In the genomic region with DNA sequence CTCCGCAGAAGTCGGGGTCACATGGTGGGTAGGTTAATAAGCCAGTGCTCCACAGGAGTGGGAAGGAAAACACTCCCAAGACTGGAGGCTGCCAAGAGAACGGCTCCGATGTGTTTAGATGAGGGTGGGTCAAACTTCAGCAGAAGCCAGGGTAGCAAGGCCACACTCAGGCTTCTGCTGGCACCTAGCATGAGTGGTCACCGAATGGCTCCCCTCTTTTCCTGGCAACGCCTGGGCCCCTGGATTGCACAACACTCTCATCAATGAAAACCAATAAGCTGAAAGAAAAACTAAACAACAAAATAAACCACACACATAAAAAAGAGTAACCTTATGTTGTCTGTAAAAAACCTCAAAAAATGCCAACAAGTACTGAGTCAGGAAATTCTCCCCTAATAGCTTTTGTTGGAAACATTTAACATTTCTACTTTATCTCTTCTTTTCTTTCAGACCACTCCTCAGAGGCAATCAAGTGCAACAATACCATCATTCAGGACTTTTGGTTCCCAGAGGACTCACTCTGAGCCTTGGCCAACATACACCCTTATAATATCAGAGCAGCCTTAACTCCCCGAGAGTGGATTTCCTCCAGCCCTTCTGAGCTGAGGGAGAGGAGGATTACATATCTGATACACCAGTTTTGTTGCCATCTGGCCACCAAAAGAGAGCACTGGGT, we compare ENCODE assay signal across 27 cellular contexts.
DNase-seq lines count a peak whose midpoint lies in the region; TF ChIP-seq lines count a peak whose summit lies in the region.
"Had no signal": no experiment of that assay in that cellular context is flagged by ENCODE, and none has a peak within 500 bp of the region (broad histone marks: within the 10 kb centered on the region; RNA-seq: fewer than 3 reads in every experiment).

No MANE protein-coding gene starts in this region.

- H3K4me3 ChIP-seq in breast epithelium (no peak overlapping the region), mammary epithelial cell (replicated peaks in 1 of 3; ENCODE audit: insufficient read depth in 1 of 3, low read depth in 2 of 3, low read length in 3 of 3) (no peak overlapping the region), fibroblast of villous mesenchyme (ENCODE audit: low read depth, low read length) (no peak overlapping the region), testis (no peak overlapping the region)
- H3K4me3 ChIP-seq: body of pancreas, heart left ventricle, PC-9, tibial artery had no signal

- peak overlapping the region; percentile 43 to 74 for H3K27ac ChIP-seq in breast epithelium
- H3K27ac ChIP-seq in mammary epithelial cell (ENCODE audit: insufficient read depth, low read depth, low read length) = no peak overlapping the region
- peak overlapping the region; percentile 67 to 71 for H3K27ac ChIP-seq in testis
- H3K27ac ChIP-seq: body of pancreas, KMS-11, PC-9, tibial artery, VCaP had no signal

- no peak overlapping the region for H3K27ac Mint-ChIP-seq in activated T-helper 2 cell treated with anti-CD3 and anti-CD28 coated beads, Interferon-gamma antibody, Interleukin-2, Interleukin-4, amounts not matched to agents 10 μg/mL and 5 μg/mL and 100 μg/mL, durations not matched to agents 14 hours and 24 hours and 36 hours
- H3K27ac Mint-ChIP-seq: CD8-positive, alpha-beta T cell; stimulated activated naive CD8-positive, alpha-beta T cell treated with anti-CD3 and anti-CD28 coated beads, Interleukin-15, Interleukin-2, amounts not matched to agents 100 ng/mL and 50 ng/mL, for 24 hours had no signal

- no peaks in the 10 kb centered on the region for H3K27me3 ChIP-seq in breast epithelium
- H3K27me3 ChIP-seq in mammary epithelial cell (ENCODE audit: insufficient read depth, low read length) = no peaks in the 10 kb centered on the region
- no peaks in the 10 kb centered on the region for H3K27me3 ChIP-seq in testis
- H3K27me3 ChIP-seq: body of pancreas, heart left ventricle, tibial artery had no signal

- no peak for TF ChIP-seq POLR2A in breast epithelium (IDR thresholded peaks at IDR 0.05)
- no peak for TF ChIP-seq POLR2A in testis (IDR thresholded peaks at IDR 0.05)

- CTCF ChIA-PET in mammary epithelial cell (lab: Charles Lee; ENCODE audit: low non-redundant PET) = interaction anchor here (0.7 kb wide), 1 partner anchor 178 kb away, joined by 3 read pairs; no protein-coding TSS in a partner anchor

- TF ChIP-seq CTCF in breast epithelium (IDR thresholded peaks at IDR 0.05) = no peak
- no peak for TF ChIP-seq CTCF in mammary epithelial cell (conservative IDR thresholded peaks at IDR 0.05 in 1 of 2, IDR thresholded peaks at IDR 0.05 in 1 of 2; ENCODE audit: extremely low read depth in 1 of 2, insufficient read depth in 1 of 2, low read depth in 1 of 2, low read length in 2 of 2)
- no peak for TF ChIP-seq CTCF in fibroblast of villous mesenchyme (IDR thresholded peaks at IDR 0.05; ENCODE audit: insufficient read depth, low read depth, low read length)
- no peak for TF ChIP-seq CTCF in testis (IDR thresholded peaks at IDR 0.05)

- DNase-seq in breast epithelium (ENCODE audit: low spot score in 2 of 2) = no peak
- no peak for DNase-seq in mammary epithelial cell
- DNase-seq in RPMI7951 (ENCODE audit: low read depth) = peak; percentile 4
- peak; percentile 44 for DNase-seq in fibroblast of villous mesenchyme (ENCODE audit: low read depth)
- DNase-seq in testis = peak; percentile 61
- DNase-seq in cerebellar cortex (ENCODE audit: low spot score) = no peak
- no peak for DNase-seq in NCI-H2107 treated with DMSO at 0.1 percent for 48 hours (lab: John Stamatoyannopoulos, UW; ENCODE audit: unreplicated experiment)
- no peak for DNase-seq in activated T-helper 2 cell treated with anti-CD3 and anti-CD28 coated beads, Interferon-gamma antibody, Interleukin-2, Interleukin-4, amounts not matched to agents 10 μg/mL and 5 μg/mL and 100 μg/mL, durations not matched to agents 14 hours and 24 hours and 36 hours (ENCODE audit: low spot score)
- DNase-seq: activated CD4-positive, alpha-beta T cell treated with anti-CD3 and anti-CD28 coated beads for 48 hours; activated CD8-positive, alpha-beta memory T cell treated with anti-CD3 and anti-CD28 coated beads for 24 hours; activated effector memory CD4-positive, alpha-beta T cell treated with anti-CD3 and anti-CD28 coated beads, Interleukin-2, amount 50 U/mL, for 16 hours; AML-193; body of pancreas; CD8-positive, alpha-beta T cell; effector CD8-positive, alpha-beta T cell; foreskin fibroblast; GDM1; heart left ventricle; kidney glomerular epithelial cell; NCI-H146; PC-9; SHP77 treated with DMSO at 0.1 percent for 48 hours; tibial artery had no signal

- H3K79me2 ChIP-seq in mammary epithelial cell (ENCODE audit: insufficient read depth, low read length) = no peaks in the 10 kb centered on the region

- no peaks in the 10 kb centered on the region for H3K36me3 Mint-ChIP-seq in activated T-helper 2 cell treated with anti-CD3 and anti-CD28 coated beads, Interferon-gamma antibody, Interleukin-2, Interleukin-4, amounts not matched to agents 10 μg/mL and 5 μg/mL and 100 μg/mL, durations not matched to agents 14 hours and 24 hours and 36 hours (ENCODE audit: low read depth)
- H3K36me3 Mint-ChIP-seq: CD8-positive, alpha-beta T cell had no signal

- H3K4me1 Mint-ChIP-seq in activated T-helper 2 cell treated with anti-CD3 and anti-CD28 coated beads, Interferon-gamma antibody, Interleukin-2, Interleukin-4, amounts not matched to agents 10 μg/mL and 5 μg/mL and 100 μg/mL, durations not matched to agents 14 hours and 24 hours and 36 hours (ENCODE audit: low read depth) = no peaks in the 10 kb centered on the region

- H3K27me3 Mint-ChIP-seq in activated T-helper 2 cell treated with anti-CD3 and anti-CD28 coated beads, Interferon-gamma antibody, Interleukin-2, Interleukin-4, amounts not matched to agents 10 μg/mL and 5 μg/mL and 100 μg/mL, durations not matched to agents 14 hours and 24 hours and 36 hours (ENCODE audit: low read depth) = no peaks in the 10 kb centered on the region

- in situ Hi-C loops in mammary epithelial cell (cut with MboI; ENCODE audit: low sequenced_read_pairs in 2 of 2) = no loop called here

- no peaks in the 10 kb centered on the region for H4K20me1 ChIP-seq in mammary epithelial cell (ENCODE audit: insufficient read depth, low read length)

- no peaks in the 10 kb centered on the region for H3K9me3 ChIP-seq in breast epithelium
- H3K9me3 ChIP-seq in mammary epithelial cell (replicated peaks; ENCODE audit: insufficient read depth, low read length) = no peaks in the 10 kb centered on the region
- no peaks in the 10 kb centered on the region for H3K9me3 ChIP-seq in testis
- H3K9me3 ChIP-seq: body of pancreas, tibial artery had no signal

- no peak overlapping the region for H3K4me3 Mint-ChIP-seq in activated T-helper 2 cell treated with anti-CD3 and anti-CD28 coated beads, Interferon-gamma antibody, Interleukin-2, Interleukin-4, amounts not matched to agents 10 μg/mL and 5 μg/mL and 100 μg/mL, durations not matched to agents 14 hours and 24 hours and 36 hours (ENCODE audit: low read depth)
- H3K4me3 Mint-ChIP-seq: CD8-positive, alpha-beta T cell; neural crest cell; stimulated activated naive CD8-positive, alpha-beta T cell treated with anti-CD3 and anti-CD28 coated beads, Interleukin-15, Interleukin-2, amounts not matched to agents 100 ng/mL and 50 ng/mL, for 24 hours had no signal

- H3K36me3 ChIP-seq in breast epithelium = no peaks in the 10 kb centered on the region
- no peaks in the 10 kb centered on the region for H3K36me3 ChIP-seq in mammary epithelial cell (ENCODE audit: insufficient read depth, low read length)
- H3K36me3 ChIP-seq in testis (ENCODE audit: low read depth, missing control alignments) = no peaks in the 10 kb centered on the region
- H3K36me3 ChIP-seq: heart left ventricle, tibial artery had no signal

- intact Hi-C loops in breast epithelium (cut with DNase I; ENCODE audit: low total_unique reads) = no loop called here
- intact Hi-C loops in mammary epithelial cell (cut with micrococcal nuclease) = no loop called here
- intact Hi-C loops in testis (cut with DNase I; ENCODE audit: low total_unique reads) = no loop called here
- intact Hi-C loops in activated T-helper 2 cell treated with anti-CD3 and anti-CD28 coated beads, Interferon-gamma antibody, Interleukin-2, Interleukin-4, amounts not matched to agents 10 μg/mL and 5 μg/mL and 100 μg/mL, durations not matched to agents 14 hours and 24 hours and 36 hours (cut with micrococcal nuclease) = no loop called here

- BruUV-seq in mammary epithelial cell (replicated peaks; lab: Mats Ljungman, UMichigan) = no TSS peak

- 73% methylated on average over 7 of the region's 7 CpGs for WGBS in mammary epithelial cell (ENCODE audit: low coverage, missing lambda C conversion rate)
- WGBS in testis, 2 donors = 39 to 48% methylated on average over 7 of the region's 7 CpGs

- H3K4me2 ChIP-seq in mammary epithelial cell (ENCODE audit: insufficient read depth, low read depth, low read length) = no peak overlapping the region
- H3K4me2 ChIP-seq: KMS-11, PC-9 had no signal

- dilution Hi-C loops in mammary epithelial cell (cut with HindIII; ENCODE audit: low sequenced_read_pairs) = no loop called here

- H3K4me1 ChIP-seq in breast epithelium (peaks cover 0 to 13% of the 10 kb centered on the region in 2 donors), mammary epithelial cell (ENCODE audit: insufficient read depth, low read length) (peaks cover 15% of the 10 kb centered on the region), testis (peaks cover 42% of the 10 kb centered on the region)
- H3K4me1 ChIP-seq: tibial artery had no signal

- no peak overlapping the region for H2AFZ ChIP-seq in mammary epithelial cell (ENCODE audit: low read depth, low read length)
- H2AFZ ChIP-seq: PC-9 had no signal

- no peak overlapping the region for H3K9ac ChIP-seq in mammary epithelial cell (ENCODE audit: insufficient read depth, low read length)
- H3K9ac ChIP-seq: KMS-11 had no signal

- H3K9me3 Mint-ChIP-seq in activated T-helper 2 cell treated with anti-CD3 and anti-CD28 coated beads, Interferon-gamma antibody, Interleukin-2, Interleukin-4, amounts not matched to agents 10 μg/mL and 5 μg/mL and 100 μg/mL, durations not matched to agents 14 hours and 24 hours and 36 hours = no peaks in the 10 kb centered on the region
- H3K9me3 Mint-ChIP-seq: CD8-positive, alpha-beta T cell; stimulated activated naive CD8-positive, alpha-beta T cell treated with anti-CD3 and anti-CD28 coated beads, Interleukin-15, Interleukin-2, amounts not matched to agents 100 ng/mL and 50 ng/mL, for 24 hours had no signal

Comparison
In these comparisons a context has a peak if more than half of its experiments do, and no peak if none do; other contexts are left out.
1. DNase-seq: peak in RPMI7951 (single experiment), fibroblast of villous mesenchyme (single experiment) and testis (single experiment); none in breast epithelium (0 of 2), mammary epithelial cell (single experiment), cerebellar cortex (single experiment), NCI-H2107 treated with DMSO at 0.1 percent for 48 hours (single experiment) and activated T-helper 2 cell treated with anti-CD3 and anti-CD28 coated beads, Interferon-gamma antibody, Interleukin-2, Interleukin-4, amounts not matched to agents 10 μg/mL and 5 μg/mL and 100 μg/mL, durations not matched to agents 14 hours and 24 hours and 36 hours (single experiment).